1 cellular context compared by ENCODE assay signal in genomic region chr3:183443395-183444132, GRCh38.
TF ChIP-seq lines count a peak whose summit lies in the region.

No MANE protein-coding gene starts in this region.

TF ChIP-seq in HepG2, 621 proteins besides CTCF, POLR2A, EP300 and RAD21 (continued from another document):
- TF ChIP-seq ARID5B (CRISPR knock-in tag; IDR thresholded peaks at IDR 0.05) (peak; percentile 33; the same call in 1 of the 2 replicates), FOSL2 (CRISPR knock-in tag; IDR thresholded peaks at IDR 0.05) (peak; percentile 36; the same call in 1 of the 2 replicates), SAP130 (CRISPR knock-in tag; IDR thresholded peaks at IDR 0.05; ENCODE audit: low read depth) (peak; percentile 17; the same call in 1 of the 2 replicates)
